Comparison of ENCODE assay signal across 16 cellular contexts in the genomic region with DNA sequence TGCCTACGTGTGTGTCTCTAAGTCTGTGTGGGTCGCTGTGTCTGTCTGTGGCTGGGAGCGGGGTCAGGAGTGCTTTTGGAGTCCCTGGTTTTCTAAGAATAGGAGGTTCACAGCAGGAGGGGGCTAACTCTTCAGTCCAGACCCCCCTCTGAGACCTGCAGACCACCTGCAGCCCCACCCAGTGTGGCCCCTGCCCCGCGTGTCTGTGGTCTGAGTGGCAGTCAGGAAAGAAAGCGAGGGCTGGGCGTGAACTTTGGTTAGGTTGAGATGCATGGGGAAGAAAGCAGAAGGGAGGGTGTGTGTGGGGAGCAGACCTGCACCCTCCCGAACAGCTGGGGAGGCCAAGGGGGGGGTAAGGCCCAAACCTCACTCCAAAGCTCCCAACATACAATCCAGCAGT.
DNase-seq lines count a peak whose midpoint lies in the region; ATAC-seq and TF ChIP-seq lines count a peak whose summit lies in the region.
"Had no signal": no experiment of that assay in that cellular context is flagged by ENCODE, and none has a peak within 500 bp of the region (broad histone marks: within the 10 kb centered on the region; RNA-seq: fewer than 3 reads in every experiment).

No MANE protein-coding gene starts in this region.

- H3K9me2 ChIP-seq in MM.1S (replicated peaks; ENCODE audit: insufficient read depth, low read length) = no peaks in the 10 kb centered on the region

- dilution Hi-C loops in IMR-90 (cut with HindIII; ENCODE audit: low sequenced_read_pairs, unreplicated experiment) (no loop called here), mammary epithelial cell (cut with HindIII; ENCODE audit: low sequenced_read_pairs) (loop anchor here (5.0 kb wide), 2 partner anchors 70 to 140 kb away; no protein-coding TSS in a partner anchor)

- peak overlapping the region; percentile 97 for H2BK5ac ChIP-seq in IMR-90 (ENCODE audit: low read depth, low read length, poor library complexity, severe bottlenecking)

- H3K36me3 ChIP-seq in IMR-90 (ENCODE audit: control insufficient read depth, insufficient read depth, low read length) = no peaks in the 10 kb centered on the region
- H3K36me3 ChIP-seq in mammary epithelial cell (ENCODE audit: insufficient read depth, low read length) = no peaks in the 10 kb centered on the region
- H3K36me3 ChIP-seq in MM.1S (replicated peaks; ENCODE audit: insufficient read depth, low read length) = no peaks in the 10 kb centered on the region
- H3K36me3 ChIP-seq: BLaER1 treated with 17β-estradiol and CSF1 and Interleukin-3, amounts not matched to agents 10 nM and 100 nM; HAP-1 had no signal

- H3K56ac ChIP-seq in IMR-90 (ENCODE audit: extremely low read depth, insufficient read depth, low read length) = peak overlapping the region; percentile 64; the same call in 1 of the 2 replicates

- no peak for TF ChIP-seq CTCF in IMR-90 (conservative IDR thresholded peaks at IDR 0.05; ENCODE audit: low read depth, low read length)
- TF ChIP-seq CTCF in mammary epithelial cell (conservative IDR thresholded peaks at IDR 0.05 in 1 of 2, IDR thresholded peaks at IDR 0.05 in 1 of 2; ENCODE audit: extremely low read depth in 1 of 2, insufficient read depth in 1 of 2, low read depth in 1 of 2, low read length in 2 of 2) = no peak
- TF ChIP-seq CTCF in MM.1S (IDR thresholded peaks at IDR 0.05; ENCODE audit: low read length) = no peak

- peaks cover 25% of the 10 kb centered on the region for H3K9me1 ChIP-seq in IMR-90 (ENCODE audit: insufficient read depth, low read length)

- H3K18ac ChIP-seq in IMR-90 (ENCODE audit: low read depth, low read length) = peak overlapping the region; percentile 96

- peak overlapping the region; percentile 81 for H4K5ac ChIP-seq in IMR-90 (ENCODE audit: low read depth, low read length)

- peak overlapping the region; percentile 89 for H3K4ac ChIP-seq in IMR-90 (ENCODE audit: low read depth, low read length)

- H2BK20ac ChIP-seq in IMR-90 (ENCODE audit: low read depth, low read length) = peak overlapping the region; percentile 97

- H3K9ac ChIP-seq in IMR-90 (ENCODE audit: low read depth, low read length) (peak overlapping the region; percentile 38; the same call in 1 of the 2 replicates), mammary epithelial cell (ENCODE audit: insufficient read depth, low read length) (peak overlapping the region; percentile 67), MM.1S (ENCODE audit: low read length) (no peak overlapping the region)
- H3K9ac ChIP-seq: BLaER1 treated with 17β-estradiol and CSF1 and Interleukin-3, amounts not matched to agents 10 nM and 100 nM had no signal

- no peaks in the 10 kb centered on the region for H3K79me2 ChIP-seq in mammary epithelial cell (ENCODE audit: insufficient read depth, low read length)
- H3K79me2 ChIP-seq in MM.1S (ENCODE audit: low read length) = no peaks in the 10 kb centered on the region

- H3K4me3 ChIP-seq in IMR-90 (ENCODE audit: insufficient read depth, low read depth, low read length) (no peak overlapping the region), mammary epithelial cell (replicated peaks in 1 of 3; ENCODE audit: insufficient read depth in 1 of 3, low read depth in 2 of 3, low read length in 3 of 3) (peak overlapping the region in 1 of 3 experiments; percentile 25), skin epidermis (peak overlapping the region in 1 of 7 experiments; percentile 9), MM.1S (ENCODE audit: low read length) (no peak overlapping the region)
- H3K4me3 ChIP-seq: BLaER1 treated with 17β-estradiol and CSF1 and Interleukin-3, amounts not matched to agents 10 nM and 100 nM; HAP-1; lung had no signal

- no peak for DNase-seq in IMR-90
- no peak for DNase-seq in mammary epithelial cell
- DNase-seq in left colon = no peak
- DNase-seq in KBM-7 = no peak
- DNase-seq in MM.1S = no peak
- no peak for DNase-seq in AML-193 (lab: John Stamatoyannopoulos, UW)
- DNase-seq in central memory CD4-positive, alpha-beta T cell = no peak
- DNase-seq: activated CD8-positive, alpha-beta T cell treated with anti-CD3 and anti-CD28 coated beads, Interleukin-2, amount 10 ng/mL, durations not matched to agents 7 days and 5 days; activated effector memory CD4-positive, alpha-beta T cell treated with anti-CD3 and anti-CD28 coated beads, Interleukin-2, amount 50 U/mL, for 16 hours; NCI-H2081 treated with DMSO at 0.1 percent for 48 hours; NCI-H774; stimulated activated CD4-positive, alpha-beta T cell treated with anti-CD3 and anti-CD28 coated beads, Interleukin-2, amount 100 ng/mL, for 24 hours had no signal

- no peaks in the 10 kb centered on the region for H3K27me3 ChIP-seq in IMR-90 (ENCODE audit: control insufficient read depth, insufficient read depth, low read length)
- H3K27me3 ChIP-seq in mammary epithelial cell (ENCODE audit: insufficient read depth, low read length) = no peaks in the 10 kb centered on the region
- no peaks in the 10 kb centered on the region for H3K27me3 ChIP-seq in MM.1S (replicated peaks; ENCODE audit: insufficient read depth, low read length)
- H3K27me3 ChIP-seq: BLaER1 treated with 17β-estradiol and CSF1 and Interleukin-3, amounts not matched to agents 10 nM and 100 nM had no signal

- POLR2A ChIA-PET in IMR-90 (lab: Charles Lee; ENCODE audit: unreplicated experiment) = no interaction called here

- in situ Hi-C loops in IMR-90 (cut with MboI; ENCODE audit: low sequenced_read_pairs) = loop anchor here (10.0 kb wide), 1 partner anchor 147 kb away; a partner anchor contains a TSS
- in situ Hi-C loops in mammary epithelial cell (cut with MboI; ENCODE audit: low sequenced_read_pairs in 2 of 2) = no loop called here
- in situ Hi-C loops in KBM-7 (cut with MboI; ENCODE audit: low pct_unique_long_range_greater_than_20kb, low sequenced_read_pairs) = no loop called here

- H3K27ac ChIP-seq in IMR-90 (ENCODE audit: insufficient read depth, low read length) = peak overlapping the region; percentile 78
- peak overlapping the region; percentile 100 for H3K27ac ChIP-seq in mammary epithelial cell (ENCODE audit: insufficient read depth, low read depth, low read length)
- peak overlapping the region in 18 of 21 experiments; percentile 45 to 95 (median 80) for H3K27ac ChIP-seq in skin epidermis
- H3K27ac ChIP-seq in MM.1S (ENCODE audit: low read length) = no peak overlapping the region
- H3K27ac ChIP-seq: BLaER1 treated with 17β-estradiol and CSF1 and Interleukin-3, amounts not matched to agents 10 nM and 100 nM had no signal

- ATAC-seq in IMR-90 (ENCODE audit: low read depth) (no peak), left colon (peak; percentile 16)
- ATAC-seq: activated CD8-positive, alpha-beta T cell treated with anti-CD3 and anti-CD28 coated beads, Interleukin-2, amount 10 ng/mL, durations not matched to agents 7 days and 5 days had no signal

- H4K91ac ChIP-seq in IMR-90 (ENCODE audit: insufficient read depth, low read depth, low read length) = peak overlapping the region; percentile 94

- H2BK15ac ChIP-seq in IMR-90 (ENCODE audit: low read depth, low read length) = peak overlapping the region; percentile 55

- CTCF ChIA-PET in IMR-90 (lab: Yijun Ruan, JAX) = interaction anchor here (1.0 kb wide), 1 partner anchor 25 kb away, joined by 3 read pairs; no protein-coding TSS in a partner anchor
- CTCF ChIA-PET in mammary epithelial cell (lab: Charles Lee; ENCODE audit: low non-redundant PET) = no interaction called here

- H4K8ac ChIP-seq in IMR-90 (ENCODE audit: low read depth in 2 of 2, low read length in 2 of 2) = peak overlapping the region; percentile 59 to 96

- intact Hi-C loops in IMR-90 (cut with micrococcal nuclease) (loop anchor here (1.0 to 10.0 kb wide), 4 partner anchors 31 to 145 kb away; a partner anchor contains a TSS), mammary epithelial cell (cut with micrococcal nuclease) (loop anchor here (1.0 to 2.0 kb wide), 6 partner anchors 31 to 155 kb away; no protein-coding TSS in a partner anchor), left colon (cut with DNase I, micrococcal nuclease) (loop anchor here in 1 of 2 donors (10.0 kb wide), 1 partner anchor 147 kb away; a partner anchor contains a TSS)

- H3K4me1 ChIP-seq in IMR-90 (ENCODE audit: control insufficient read depth, insufficient read depth, low read length) (peaks cover 25% of the 10 kb centered on the region), mammary epithelial cell (ENCODE audit: insufficient read depth, low read length) (peaks cover 84% of the 10 kb centered on the region), MM.1S (ENCODE audit: low read length) (no peaks in the 10 kb centered on the region)

- H3K23ac ChIP-seq in IMR-90 (ENCODE audit: low read depth, low read length) = peak overlapping the region; percentile 99

- no CpG with 5 or more reads among the region's 8 CpGs for WGBS in IMR-90 (ENCODE audit: extremely low coverage in 2 of 2, insufficient read length in 1 of 2), 2 experiments
- 93% methylated on average over 7 of the region's 8 CpGs for WGBS in mammary epithelial cell (ENCODE audit: low coverage, missing lambda C conversion rate)

- peak overlapping the region; percentile 95 for H2BK120ac ChIP-seq in IMR-90 (ENCODE audit: low read depth, low read length)

- no peak for TF ChIP-seq RAD21 in IMR-90 (IDR thresholded peaks at IDR 0.05; ENCODE audit: low read length)

- H2AFZ ChIP-seq in IMR-90 (replicated peaks; ENCODE audit: low read length, poor library complexity) (peak overlapping the region; percentile 69), mammary epithelial cell (ENCODE audit: low read depth, low read length) (peak overlapping the region; percentile 48), MM.1S (ENCODE audit: low read length) (no peak overlapping the region)

- H4K20me1 ChIP-seq in IMR-90 (ENCODE audit: insufficient read depth, low read length) (no peaks in the 10 kb centered on the region; the same call in 1 of the 2 replicates), mammary epithelial cell (ENCODE audit: insufficient read depth, low read length) (no peaks in the 10 kb centered on the region), MM.1S (ENCODE audit: insufficient read depth, low read length) (no peaks in the 10 kb centered on the region)
- H4K20me1 ChIP-seq: BLaER1 treated with 17β-estradiol and CSF1 and Interleukin-3, amounts not matched to agents 10 nM and 100 nM had no signal

- H3K9me3 ChIP-seq in IMR-90 (ENCODE audit: control insufficient read depth, insufficient read depth, low read length) (no peaks in the 10 kb centered on the region), mammary epithelial cell (replicated peaks; ENCODE audit: insufficient read depth, low read length) (no peaks in the 10 kb centered on the region), MM.1S (replicated peaks; ENCODE audit: insufficient read depth, low read length) (no peaks in the 10 kb centered on the region)
- H3K9me3 ChIP-seq: BLaER1 treated with 17β-estradiol and CSF1 and Interleukin-3, amounts not matched to agents 10 nM and 100 nM; HAP-1 had no signal

- peak overlapping the region; percentile 88 for H3K4me2 ChIP-seq in IMR-90 (ENCODE audit: low read depth, low read length)
- peak overlapping the region; percentile 67 for H3K4me2 ChIP-seq in mammary epithelial cell (ENCODE audit: insufficient read depth, low read depth, low read length)
- no peak overlapping the region for H3K4me2 ChIP-seq in MM.1S (ENCODE audit: low read depth, low read length)
- H3K4me2 ChIP-seq: BLaER1 treated with 17β-estradiol and CSF1 and Interleukin-3, amounts not matched to agents 10 nM and 100 nM had no signal

- peak overlapping the region; percentile 95 for H3K14ac ChIP-seq in IMR-90 (replicated peaks; ENCODE audit: low read depth, low read length)

- peak overlapping the region; percentile 85 for H2AK5ac ChIP-seq in IMR-90 (ENCODE audit: low read depth, low read length)

- H3K79me1 ChIP-seq in IMR-90 (ENCODE audit: low read depth in 1 of 2, low read length in 2 of 2) = peaks cover 0 to 9% of the 10 kb centered on the region in 2 experiments; a peak in 2 of 4 replicates

- peak overlapping the region; percentile 57 for H2AK9ac ChIP-seq in IMR-90 (replicated peaks; ENCODE audit: low read depth, low read length, poor library complexity)

- no TSS peak for BruUV-seq in IMR-90 (replicated peaks; lab: Mats Ljungman, UMichigan)
- no TSS peak for BruUV-seq in mammary epithelial cell (replicated peaks; lab: Mats Ljungman, UMichigan)

- TF ChIP-seq POLR2A in IMR-90 (IDR thresholded peaks at IDR 0.05; ENCODE audit: low read depth, low read length) = no peak

- H3F3A ChIP-seq in MM.1S (ENCODE audit: insufficient read depth, low read length) = no peaks in the 10 kb centered on the region
